Comparison of ENCODE assay signal across 9 cellular contexts in the genomic region with DNA sequence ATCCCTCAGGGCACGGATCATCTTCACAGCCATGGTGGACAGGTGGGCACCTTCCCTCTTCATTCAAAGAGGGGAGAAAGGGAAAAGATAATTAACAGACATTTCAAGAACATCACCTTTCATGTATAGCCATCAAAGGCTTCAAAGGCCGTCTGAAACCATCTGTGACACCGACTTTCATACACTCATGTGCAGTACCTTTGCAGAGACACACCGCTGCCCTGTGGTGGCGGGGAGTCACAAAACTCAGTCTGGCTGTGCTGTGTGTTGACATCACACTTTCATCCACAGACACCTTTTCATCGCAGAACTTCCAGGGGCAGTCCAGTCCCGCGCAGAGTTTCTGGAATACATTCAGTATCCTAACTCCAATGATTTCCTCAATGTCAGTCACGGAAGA. TPM values are rescaled to one million over a fixed set of nuclear protein-coding genes. Genes with fewer than 3 reads are reported as not detected.
"Had no signal": no experiment of that assay in that cellular context is flagged by ENCODE, and none has a peak within 500 bp of the region (broad histone marks: within the 10 kb centered on the region; RNA-seq: fewer than 3 reads in every experiment).

No MANE protein-coding gene starts in this region.

- H3K4me3 ChIP-seq: HAP-1 had no signal

- H3K9ac ChIP-seq: KMS-11 had no signal

- ATAC-seq: HCT116 had no signal

- H3K27ac ChIP-seq: HL-60, KMS-11 had no signal

- H3K4me2 ChIP-seq: KMS-11 had no signal

- DNase-seq: GOT3, H7, IMR-90, KBM-7 had no signal

- H3K9me3 ChIP-seq: HAP-1 had no signal

RNA-seq across cellular contexts. Expression of a gene that starts 47.6 kb away (rescaled TPM):
- total RNA-seq: HT1080, IMR-90 had no signal
- polyA plus RNA-seq: IMR-90 had no signal
